28 cellular contexts compared by ENCODE assay signal in genomic region chr6:75757295-75757694, GRCh38.
"Had no signal": no experiment of that assay in that cellular context is flagged by ENCODE, and none has a peak within 500 bp of the region (broad histone marks: within the 10 kb centered on the region; RNA-seq: fewer than 3 reads in every experiment).

No MANE protein-coding gene starts in this region.

- H3K9me3 Mint-ChIP-seq: activated CD4-positive, alpha-beta T cell treated with anti-CD3 and anti-CD28 coated beads, Interleukin-2, amount 10 ng/mL, durations not matched to agents 7 days and 5 days; activated naive CD4-positive, alpha-beta T cell treated with anti-CD3 and anti-CD28 coated beads for 36 hours; activated naive CD4-positive, alpha-beta T cell treated with anti-CD3 and anti-CD28 coated beads, Interleukin-2, amount 50 U/mL, for 72 hours; activated T-cell treated with anti-CD3 and anti-CD28 coated beads, Interleukin-2, amount 50 U/mL, for 4 hours; activated T-helper 1 cell treated with anti-CD3 and anti-CD28 coated beads, Interleukin-12 subunit alpha, Interleukin-12 subunit beta, Interleukin-2, Interleukin-4 antibody, amounts not matched to agents 30 ng/mL and 10 ng/mL and 1 ng/mL, durations not matched to agents 14 hours and 24 hours and 36 hours had no signal

- H3K9me3 ChIP-seq: adrenal gland, MG63, SJCRH30 had no signal

- ATAC-seq: activated CD4-positive, alpha-beta T cell treated with anti-CD3 and anti-CD28 coated beads for 36 hours; activated CD4-positive, CD25-positive, alpha-beta regulatory T cell treated with anti-CD3 and anti-CD28 coated beads, Interleukin-2, amount 50 U/mL, for 24 hours; activated CD8-positive, alpha-beta T cell treated with anti-CD3 and anti-CD28 coated beads, Interleukin-2, amount 10 ng/mL, durations not matched to agents 7 days and 5 days; activated naive CD4-positive, alpha-beta T cell treated with anti-CD3 and anti-CD28 coated beads, Interleukin-2, amount 50 U/mL, for 72 hours; activated T-cell treated with anti-CD3 and anti-CD28 coated beads, Interleukin-2, amount 50 U/mL, for 4 hours; Panc1 had no signal

- DNase-seq: activated CD4-positive, alpha-beta T cell treated with anti-CD3 and anti-CD28 coated beads for 36 hours; activated CD4-positive, alpha-beta T cell treated with anti-CD3 and anti-CD28 coated beads, Interleukin-2, amount 10 ng/mL, durations not matched to agents 7 days and 5 days; activated CD4-positive, alpha-beta T cell treated with anti-CD3 and anti-CD28 coated beads, Interleukin-2, amount 50 U/mL, for 48 hours; activated CD8-positive, alpha-beta T cell treated with anti-CD3 and anti-CD28 coated beads, Interleukin-2, amount 10 ng/mL, durations not matched to agents 7 days and 5 days; activated gamma-delta T cell treated with Interleukin-2 at 50 U/mL for 16 hours; activated naive CD4-positive, alpha-beta T cell treated with anti-CD3 and anti-CD28 coated beads for 36 hours; activated T-cell treated with anti-CD3 and anti-CD28 coated beads, Interleukin-2, amount 50 U/mL, for 4 hours; adrenal gland; anterior cingulate cortex; brain microvascular endothelial cell; central memory CD4-positive, alpha-beta T cell; Kasumi-1; MG63; NCI-H1048; NCI-H1105 treated with DMSO at 0.1 percent for 48 hours; NCI-H1436; NCI-H1694; NCI-H2029; NCI-H345; NCI-H524 treated with DMSO at 0.1 percent for 48 hours; SHP77; SJCRH30; T1000 had no signal

- H3K4me3 ChIP-seq: adrenal gland, MG63, SJCRH30, SK-N-MC had no signal

- H3K27ac ChIP-seq: adrenal gland, brain microvascular endothelial cell, SJCRH30, SK-N-MC had no signal

- H3K36me3 Mint-ChIP-seq: activated naive CD4-positive, alpha-beta T cell treated with anti-CD3 and anti-CD28 coated beads, Interleukin-2, amount 50 U/mL, for 72 hours had no signal

- H3K27ac Mint-ChIP-seq: activated CD4-positive, alpha-beta T cell treated with anti-CD3 and anti-CD28 coated beads for 36 hours; activated CD4-positive, alpha-beta T cell treated with anti-CD3 and anti-CD28 coated beads, Interleukin-2, amount 10 ng/mL, durations not matched to agents 7 days and 5 days; activated CD8-positive, alpha-beta T cell treated with anti-CD3 and anti-CD28 coated beads, Interleukin-2, amount 10 ng/mL, durations not matched to agents 7 days and 5 days; activated naive CD4-positive, alpha-beta T cell treated with anti-CD3 and anti-CD28 coated beads for 36 hours; activated naive CD4-positive, alpha-beta T cell treated with anti-CD3 and anti-CD28 coated beads, Interleukin-2, amount 50 U/mL, for 72 hours; activated T-helper 1 cell treated with anti-CD3 and anti-CD28 coated beads, Interleukin-12 subunit alpha, Interleukin-12 subunit beta, Interleukin-2, Interleukin-4 antibody, amounts not matched to agents 30 ng/mL and 10 ng/mL and 1 ng/mL, durations not matched to agents 14 hours and 24 hours and 36 hours had no signal

- H3K4me3 Mint-ChIP-seq: activated CD4-positive, alpha-beta T cell treated with anti-CD3 and anti-CD28 coated beads for 36 hours; activated CD4-positive, alpha-beta T cell treated with anti-CD3 and anti-CD28 coated beads, Interleukin-2, amount 10 ng/mL, durations not matched to agents 7 days and 5 days; activated CD8-positive, alpha-beta T cell treated with anti-CD3 and anti-CD28 coated beads, Interleukin-2, amount 10 ng/mL, durations not matched to agents 7 days and 5 days; activated naive CD4-positive, alpha-beta T cell treated with anti-CD3 and anti-CD28 coated beads for 36 hours; activated T-cell treated with anti-CD3 and anti-CD28 coated beads, Interleukin-2, amount 50 U/mL, for 4 hours; activated T-helper 1 cell treated with anti-CD3 and anti-CD28 coated beads, Interleukin-12 subunit alpha, Interleukin-12 subunit beta, Interleukin-2, Interleukin-4 antibody, amounts not matched to agents 30 ng/mL and 10 ng/mL and 1 ng/mL, durations not matched to agents 14 hours and 24 hours and 36 hours had no signal

- H3K27me3 ChIP-seq: adrenal gland, brain microvascular endothelial cell, MG63, SJCRH30 had no signal

- H3K4me1 Mint-ChIP-seq: activated CD4-positive, alpha-beta T cell treated with anti-CD3 and anti-CD28 coated beads for 36 hours; activated CD4-positive, alpha-beta T cell treated with anti-CD3 and anti-CD28 coated beads, Interleukin-2, amount 10 ng/mL, durations not matched to agents 7 days and 5 days had no signal

- H3K36me3 ChIP-seq: adrenal gland, brain microvascular endothelial cell, MG63, SJCRH30 had no signal
